Comparison of ENCODE assay signal across 33 cellular contexts in genomic region chr2:28210535-28210934, GRCh38.
"Had no signal": no experiment of that assay in that cellular context is flagged by ENCODE, and none has a peak within 500 bp of the region (broad histone marks: within the 10 kb centered on the region; RNA-seq: fewer than 3 reads in every experiment).

No MANE protein-coding gene starts in this region.

- DNase-seq: activated CD4-positive, alpha-beta memory T cell treated with anti-CD3 and anti-CD28 coated beads for 36 hours; activated CD4-positive, alpha-beta T cell treated with anti-CD3 and anti-CD28 coated beads for 36 hours; activated CD4-positive, alpha-beta T cell treated with anti-CD3 and anti-CD28 coated beads, Interleukin-2, amount 10 ng/mL, durations not matched to agents 24 days and 14 days; activated CD4-positive, CD25-positive, alpha-beta regulatory T cell; activated CD4-positive, CD25-positive, alpha-beta regulatory T cell treated with anti-CD3 and anti-CD28 coated beads, Interleukin-2, amount 50 U/mL, for 72 hours; activated CD8-positive, alpha-beta memory T cell treated with anti-CD3 and anti-CD28 coated beads, Interleukin-2, amount 10 ng/mL, durations not matched to agents 7 days and 5 days; activated CD8-positive, alpha-beta memory T cell treated with anti-CD3 and anti-CD28 coated beads, Interleukin-2, amount 50 U/mL, for 4 hours; activated CD8-positive, alpha-beta T cell treated with anti-CD3 and anti-CD28 coated beads, Interleukin-2, amount 10 ng/mL, durations not matched to agents 7 days and 5 days; activated gamma-delta T cell; activated naive CD4-positive, alpha-beta T cell; activated naive CD4-positive, alpha-beta T cell treated with anti-CD3 and anti-CD28 coated beads, Interleukin-2, amount 10 ng/mL, durations not matched to agents 7 days and 5 days; activated naive CD8-positive, alpha-beta T cell treated with anti-CD3 and anti-CD28 coated beads, Interleukin-2, amount 10 ng/mL, durations not matched to agents 7 days and 5 days; activated T-cell treated with anti-CD3 and anti-CD28 coated beads for 4 hours; activated T-cell treated with anti-CD3 and anti-CD28 coated beads, Interleukin-2, amount 50 U/mL, for 24 hours; activated T-cell treated with anti-CD3 and anti-CD28 coated beads, Interleukin-2, amount 50 U/mL, for 72 hours; amniotic stem cell; aorta; body of pancreas; caudate nucleus; cortex of kidney; effector CD4-positive, alpha-beta T cell; effector memory CD8-positive, alpha-beta T cell; esophagus squamous epithelium; foreskin fibroblast; glutamatergic neuron; heart left ventricle; T-helper 1 cell; T-helper 2 cell had no signal

- FAIRE-seq: colon, endothelial cell of umbilical vein, frontal cortex had no signal

- H3K4me1 Mint-ChIP-seq: activated CD4-positive, alpha-beta T cell treated with anti-CD3 and anti-CD28 coated beads for 36 hours; activated CD4-positive, alpha-beta T cell treated with anti-CD3 and anti-CD28 coated beads, Interleukin-2, amount 10 ng/mL, durations not matched to agents 24 days and 14 days; activated CD8-positive, alpha-beta memory T cell treated with anti-CD3 and anti-CD28 coated beads, Interleukin-2, amount 10 ng/mL, durations not matched to agents 7 days and 5 days; activated naive CD4-positive, alpha-beta T cell treated with anti-CD3 and anti-CD28 coated beads, Interleukin-2, amount 10 ng/mL, durations not matched to agents 7 days and 5 days had no signal

- H3K27ac ChIP-seq: body of pancreas, epithelial cell of prostate, heart left ventricle had no signal

- H3K27ac Mint-ChIP-seq: activated CD4-positive, alpha-beta memory T cell treated with anti-CD3 and anti-CD28 coated beads for 36 hours; activated CD4-positive, alpha-beta T cell treated with anti-CD3 and anti-CD28 coated beads for 36 hours; activated CD4-positive, alpha-beta T cell treated with anti-CD3 and anti-CD28 coated beads, Interleukin-2, amount 10 ng/mL, durations not matched to agents 24 days and 14 days; activated CD8-positive, alpha-beta memory T cell treated with anti-CD3 and anti-CD28 coated beads, Interleukin-2, amount 10 ng/mL, durations not matched to agents 7 days and 5 days; activated CD8-positive, alpha-beta T cell treated with anti-CD3 and anti-CD28 coated beads, Interleukin-2, amount 10 ng/mL, durations not matched to agents 7 days and 5 days; activated naive CD4-positive, alpha-beta T cell treated with anti-CD3 and anti-CD28 coated beads, Interleukin-2, amount 10 ng/mL, durations not matched to agents 7 days and 5 days; activated naive CD4-positive, alpha-beta T cell treated with anti-CD3 and anti-CD28 coated beads, Interleukin-2, amount 50 U/mL, for 72 hours; activated naive CD8-positive, alpha-beta T cell treated with anti-CD3 and anti-CD28 coated beads, Interleukin-2, amount 10 ng/mL, durations not matched to agents 7 days and 5 days; activated T-cell treated with anti-CD3 and anti-CD28 coated beads, Interleukin-2, amount 50 U/mL, for 24 hours; activated T-cell treated with anti-CD3 and anti-CD28 coated beads, Interleukin-2, amount 50 U/mL, for 72 hours; effector memory CD8-positive, alpha-beta T cell had no signal

- H3K36me3 Mint-ChIP-seq: activated CD4-positive, alpha-beta memory T cell treated with anti-CD3 and anti-CD28 coated beads for 36 hours; activated naive CD4-positive, alpha-beta T cell treated with anti-CD3 and anti-CD28 coated beads, Interleukin-2, amount 10 ng/mL, durations not matched to agents 7 days and 5 days; activated naive CD4-positive, alpha-beta T cell treated with anti-CD3 and anti-CD28 coated beads, Interleukin-2, amount 50 U/mL, for 72 hours had no signal

- H3K4me3 Mint-ChIP-seq: activated CD4-positive, alpha-beta memory T cell treated with anti-CD3 and anti-CD28 coated beads for 36 hours; activated CD4-positive, alpha-beta T cell treated with anti-CD3 and anti-CD28 coated beads for 36 hours; activated CD4-positive, alpha-beta T cell treated with anti-CD3 and anti-CD28 coated beads, Interleukin-2, amount 10 ng/mL, durations not matched to agents 24 days and 14 days; activated CD8-positive, alpha-beta memory T cell treated with anti-CD3 and anti-CD28 coated beads, Interleukin-2, amount 10 ng/mL, durations not matched to agents 7 days and 5 days; activated CD8-positive, alpha-beta T cell treated with anti-CD3 and anti-CD28 coated beads, Interleukin-2, amount 10 ng/mL, durations not matched to agents 7 days and 5 days; activated naive CD4-positive, alpha-beta T cell treated with anti-CD3 and anti-CD28 coated beads, Interleukin-2, amount 10 ng/mL, durations not matched to agents 7 days and 5 days; activated naive CD8-positive, alpha-beta T cell treated with anti-CD3 and anti-CD28 coated beads, Interleukin-2, amount 10 ng/mL, durations not matched to agents 7 days and 5 days; activated T-cell treated with anti-CD3 and anti-CD28 coated beads, Interleukin-2, amount 50 U/mL, for 24 hours; activated T-cell treated with anti-CD3 and anti-CD28 coated beads, Interleukin-2, amount 50 U/mL, for 72 hours; effector memory CD8-positive, alpha-beta T cell had no signal

- H3K4me3 ChIP-seq: body of pancreas, esophagus squamous epithelium, heart left ventricle had no signal

- H3K27me3 Mint-ChIP-seq: activated CD4-positive, alpha-beta memory T cell treated with anti-CD3 and anti-CD28 coated beads for 36 hours; activated CD4-positive, alpha-beta T cell treated with anti-CD3 and anti-CD28 coated beads for 36 hours; activated CD8-positive, alpha-beta memory T cell treated with anti-CD3 and anti-CD28 coated beads, Interleukin-2, amount 10 ng/mL, durations not matched to agents 7 days and 5 days; activated naive CD4-positive, alpha-beta T cell treated with anti-CD3 and anti-CD28 coated beads, Interleukin-2, amount 10 ng/mL, durations not matched to agents 7 days and 5 days; activated T-cell treated with anti-CD3 and anti-CD28 coated beads, Interleukin-2, amount 50 U/mL, for 24 hours; effector memory CD8-positive, alpha-beta T cell had no signal

- H3K27me3 ChIP-seq: body of pancreas, esophagus squamous epithelium, heart left ventricle had no signal

- ATAC-seq: activated CD4-positive, alpha-beta T cell treated with anti-CD3 and anti-CD28 coated beads for 36 hours; activated CD8-positive, alpha-beta memory T cell treated with anti-CD3 and anti-CD28 coated beads, Interleukin-2, amount 10 ng/mL, durations not matched to agents 7 days and 5 days; activated CD8-positive, alpha-beta T cell treated with anti-CD3 and anti-CD28 coated beads, Interleukin-2, amount 10 ng/mL, durations not matched to agents 7 days and 5 days; activated naive CD4-positive, alpha-beta T cell treated with anti-CD3 and anti-CD28 coated beads, Interleukin-2, amount 50 U/mL, for 72 hours; activated T-cell treated with anti-CD3 and anti-CD28 coated beads, Interleukin-2, amount 50 U/mL, for 72 hours; body of pancreas; effector memory CD8-positive, alpha-beta T cell had no signal

- H3K9me3 ChIP-seq: body of pancreas, esophagus squamous epithelium, heart left ventricle had no signal

- H3K4me1 ChIP-seq: body of pancreas had no signal

- H3K36me3 ChIP-seq: esophagus squamous epithelium, heart left ventricle had no signal
